8 cellular contexts compared by ENCODE assay signal in genomic region chr20:62066983-62067433, GRCh38. TPM values are rescaled to one million over a fixed set of nuclear protein-coding genes. Genes with fewer than 3 reads are reported as not detected.
DNase-seq lines count a peak whose midpoint lies in the region; ATAC-seq and TF ChIP-seq lines count a peak whose summit lies in the region.

No MANE protein-coding gene starts in this region.

- no peaks in the 10 kb centered on the region for H3K27me3 Mint-ChIP-seq in activated CD4-positive, alpha-beta T cell treated with anti-CD3 and anti-CD28 coated beads, Interleukin-2, amount 10 ng/mL, durations not matched to agents 7 days and 5 days

- no peaks in the 10 kb centered on the region for H3K27me3 ChIP-seq in osteoblast (ENCODE audit: insufficient read depth, low read length)

- peaks cover 16% of the 10 kb centered on the region for H3K4me1 ChIP-seq in osteoblast (ENCODE audit: insufficient read depth, low read length)

- peaks cover 13% of the 10 kb centered on the region for H3K36me3 Mint-ChIP-seq in activated CD4-positive, alpha-beta T cell treated with anti-CD3 and anti-CD28 coated beads, Interleukin-2, amount 10 ng/mL, durations not matched to agents 7 days and 5 days (ENCODE audit: low read depth)

- H3K4me2 ChIP-seq in osteoblast (ENCODE audit: insufficient read depth, low read length), result peak overlapping the region; percentile 83

- POLR2A ChIA-PET in activated CD4-positive, alpha-beta T cell treated with anti-CD3 and anti-CD28 coated beads, Interleukin-2, amount 10 ng/mL, durations not matched to agents 7 days and 5 days (lab: Charles Lee), result interaction anchor here (1.5 kb wide), 1 partner anchor 55 kb away, joined by 7 read pairs; the partner anchor contains the start of gene LSM14B

- H3K27ac ChIP-seq in osteoblast (ENCODE audit: low read depth, low read length), result peak overlapping the region; percentile 66

- ATAC-seq in HG03457 (IDR thresholded peaks at IDR 0.05; ENCODE audit: unreplicated experiment) (no peak), GM21737 (IDR thresholded peaks at IDR 0.05; ENCODE audit: unreplicated experiment) (no peak)

- peak; percentile 9 for DNase-seq in stimulated activated CD4-positive, alpha-beta T cell treated with anti-CD3 and anti-CD28 coated beads, Interleukin-1b, Interleukin-23, amount 100 ng/mL, for 48 hours
- DNase-seq in stimulated activated CD4-positive, alpha-beta T cell treated with anti-CD3 and anti-CD28 coated beads, Interleukin-2, amount 100 ng/mL, for 48 hours, result no peak
- no peak for DNase-seq in activated CD4-positive, alpha-beta T cell treated with anti-CD3 and anti-CD28 coated beads, Interleukin-2, amount 10 ng/mL, durations not matched to agents 7 days and 5 days
- peak; percentile 27 for DNase-seq in fibroblast of the aortic adventitia (ENCODE audit: low read depth)
- peak; percentile 79 for DNase-seq in osteoblast (ENCODE audit: insufficient read length, low spot score, missing footprints)
- DNase-seq in NCI-H1694 (lab: John Stamatoyannopoulos, UW), result no peak

- H3K36me3 ChIP-seq in osteoblast (ENCODE audit: insufficient read depth, low read length), result no peaks in the 10 kb centered on the region

- H2AFZ ChIP-seq in osteoblast (ENCODE audit: low read length), result peak overlapping the region; percentile 61

- peaks cover 38% of the 10 kb centered on the region for H3K4me1 Mint-ChIP-seq in activated CD4-positive, alpha-beta T cell treated with anti-CD3 and anti-CD28 coated beads, Interleukin-2, amount 10 ng/mL, durations not matched to agents 7 days and 5 days

- peak overlapping the region; percentile 68 for H3K4me3 ChIP-seq in fibroblast of the aortic adventitia (ENCODE audit: low read depth, low read length)
- H3K4me3 ChIP-seq in osteoblast (ENCODE audit: insufficient read depth, low read length), result peak overlapping the region; percentile 76

- H4K20me1 ChIP-seq in osteoblast (ENCODE audit: insufficient read depth, low read length), result peaks cover 21% of the 10 kb centered on the region

- CTCF ChIA-PET in activated CD4-positive, alpha-beta T cell treated with anti-CD3 and anti-CD28 coated beads, Interleukin-2, amount 10 ng/mL, durations not matched to agents 7 days and 5 days (lab: Charles Lee), result interaction anchor here (0.9 to 1.5 kb wide), 2 partner anchors 54 to 63 kb away, joined by 3 read pairs; no protein-coding TSS in a partner anchor

- TF ChIP-seq CTCF in fibroblast of the aortic adventitia (IDR thresholded peaks at IDR 0.05; ENCODE audit: insufficient read depth, low read length), result no peak
- TF ChIP-seq CTCF in osteoblast (IDR thresholded peaks at IDR 0.05; ENCODE audit: extremely low read depth, low read depth, low read length), result no peak

- peaks cover 23% of the 10 kb centered on the region for H3K79me2 ChIP-seq in osteoblast (ENCODE audit: insufficient read depth, low read length)

- H3K9me3 ChIP-seq in osteoblast (ENCODE audit: low read depth, low read length), result no peaks in the 10 kb centered on the region

- H3K9me3 Mint-ChIP-seq in activated CD4-positive, alpha-beta T cell treated with anti-CD3 and anti-CD28 coated beads, Interleukin-2, amount 10 ng/mL, durations not matched to agents 7 days and 5 days, result no peaks in the 10 kb centered on the region

- H3K27ac Mint-ChIP-seq in activated CD4-positive, alpha-beta T cell treated with anti-CD3 and anti-CD28 coated beads, Interleukin-2, amount 10 ng/mL, durations not matched to agents 7 days and 5 days, result peak overlapping the region; percentile 94

- peak overlapping the region; percentile 80 for H3K4me3 Mint-ChIP-seq in activated CD4-positive, alpha-beta T cell treated with anti-CD3 and anti-CD28 coated beads, Interleukin-2, amount 10 ng/mL, durations not matched to agents 7 days and 5 days

RNA-seq across cellular contexts. Expression of gene TAF4, which starts 1.3 kb away (rescaled TPM):
- 10 to 100 TPM; 24.2 to 32.0 TPM for total RNA-seq in activated CD4-positive, alpha-beta T cell treated with anti-CD3 and anti-CD28 coated beads, Interleukin-2, amount 10 ng/mL, durations not matched to agents 7 days and 5 days
- total RNA-seq in fibroblast of the aortic adventitia (ENCODE audit: low replicate concordance), result 2.9 and 5.4 TPM in 2 replicates
- total RNA-seq in osteoblast, result 4.3 and 4.7 TPM in 2 replicates

RNA-seq across cellular contexts. Expression of gene LSM14B, which starts 55.3 kb away (rescaled TPM):
- 10 to 100 TPM; 42.6 to 47.1 TPM for total RNA-seq in activated CD4-positive, alpha-beta T cell treated with anti-CD3 and anti-CD28 coated beads, Interleukin-2, amount 10 ng/mL, durations not matched to agents 7 days and 5 days
- total RNA-seq in fibroblast of the aortic adventitia (ENCODE audit: low replicate concordance), result 27.7 and 31.0 TPM in 2 replicates
- 41.8 and 48.5 TPM in 2 replicates for total RNA-seq in osteoblast

Comparison
In these comparisons a context has a peak if more than half of its experiments do, and no peak if none do; other contexts are left out.
1. DNase-seq: peak in stimulated activated CD4-positive, alpha-beta T cell treated with anti-CD3 and anti-CD28 coated beads, Interleukin-1b, Interleukin-23, amount 100 ng/mL, for 48 hours (single experiment), fibroblast of the aortic adventitia (single experiment) and osteoblast (single experiment); none in stimulated activated CD4-positive, alpha-beta T cell treated with anti-CD3 and anti-CD28 coated beads, Interleukin-2, amount 100 ng/mL, for 48 hours (0 of 2), activated CD4-positive, alpha-beta T cell treated with anti-CD3 and anti-CD28 coated beads, Interleukin-2, amount 10 ng/mL, durations not matched to agents 7 days and 5 days (single experiment) and NCI-H1694 (single experiment).